Comparison of ENCODE assay signal across 11 cellular contexts in the genomic region with DNA sequence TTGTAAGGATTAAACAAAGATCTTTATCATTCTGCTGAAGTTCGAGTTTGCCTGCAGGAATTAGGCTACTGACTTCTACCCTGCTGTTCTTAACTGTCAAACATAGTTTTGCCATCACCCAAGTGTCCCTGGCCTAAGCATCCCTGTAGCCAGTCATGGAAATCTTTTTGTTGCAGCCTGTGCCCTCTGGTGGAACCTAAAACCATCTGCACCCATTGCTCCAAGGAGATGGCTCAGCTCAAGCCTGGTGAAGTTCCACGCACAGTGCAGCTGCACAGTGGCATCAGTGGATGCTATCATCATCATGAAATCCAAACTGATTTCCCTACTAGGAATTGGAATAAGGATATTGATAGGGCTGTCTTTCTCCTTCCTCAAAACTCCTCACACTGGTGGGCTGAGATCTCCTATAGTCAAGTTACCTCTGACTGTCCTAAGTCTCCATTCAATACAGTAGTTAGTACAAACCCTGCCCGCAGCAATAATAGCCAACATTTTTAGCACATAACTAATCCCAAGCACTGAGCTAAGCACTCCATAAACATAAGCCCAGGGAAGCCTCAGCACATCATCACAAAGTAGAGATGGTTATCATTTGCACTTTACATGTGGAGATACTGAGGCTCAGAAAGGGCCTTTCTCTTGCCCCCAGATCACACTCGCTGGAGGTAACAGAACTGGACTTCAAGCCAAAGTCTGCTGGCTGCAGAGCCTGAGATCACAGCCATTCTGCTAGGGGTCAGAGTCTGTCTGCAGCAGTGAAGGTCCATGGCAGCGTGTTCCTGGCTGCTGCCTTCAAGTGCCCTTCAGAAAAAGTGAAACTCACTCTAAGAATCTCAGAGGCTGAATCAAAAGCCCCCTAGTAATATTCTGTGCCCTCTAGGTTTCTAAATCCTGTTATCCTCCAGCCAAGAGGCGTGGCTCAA.
DNase-seq lines count a peak whose midpoint lies in the region; ATAC-seq and TF ChIP-seq lines count a peak whose summit lies in the region.
"Had no signal": no experiment of that assay in that cellular context is flagged by ENCODE, and none has a peak within 500 bp of the region (broad histone marks: within the 10 kb centered on the region; RNA-seq: fewer than 3 reads in every experiment).

No MANE protein-coding gene starts in this region.

- no peak overlapping the region for H2AFZ ChIP-seq in KMS-11 (ENCODE audit: low read depth)

- no peaks in the 10 kb centered on the region for H3K79me2 ChIP-seq in KMS-11 (ENCODE audit: insufficient read depth, low read depth)

- DNase-seq in WERI-Rb-1 (no peak), kidney epithelial cell (ENCODE audit: low read depth) (no peak), NCI-H1105 (lab: John Stamatoyannopoulos, UW) (no peak)
- DNase-seq: CD4-positive, CD25-positive, alpha-beta regulatory T cell; effector CD8-positive, alpha-beta T cell; NK-92 treated with Interleukin-12 subunit alpha and Interleukin-12 subunit beta, amount 100 ng/mL, for 24 hours had no signal

- H3K9me3 ChIP-seq in WERI-Rb-1 (ENCODE audit: severe bottlenecking): peaks cover 4% of the 10 kb centered on the region

- no peaks in the 10 kb centered on the region for H4K20me1 ChIP-seq in KMS-11 (ENCODE audit: insufficient read depth)

- ATAC-seq in GM18907 (IDR thresholded peaks at IDR 0.05; ENCODE audit: unreplicated experiment) (no peak), HG02970 (IDR thresholded peaks at IDR 0.05; ENCODE audit: low FRiP score, unreplicated experiment) (no peak), HG02588 (IDR thresholded peaks at IDR 0.05; ENCODE audit: unreplicated experiment) (no peak)

- H3K9ac ChIP-seq in KMS-11: no peak overlapping the region

- no peaks in the 10 kb centered on the region for H3K27me3 ChIP-seq in KMS-11 (ENCODE audit: insufficient read depth, low read depth)
- peaks cover 77% of the 10 kb centered on the region for H3K27me3 ChIP-seq in WERI-Rb-1 (ENCODE audit: insufficient read depth, low read depth, severe bottlenecking)
- no peaks in the 10 kb centered on the region for H3K27me3 ChIP-seq in kidney epithelial cell (ENCODE audit: control insufficient read depth, insufficient read depth, low read length)

- peak; percentile 51 for TF ChIP-seq CTCF in 22Rv1 (IDR thresholded peaks at IDR 0.05)
- TF ChIP-seq CTCF in KMS-11 (conservative IDR thresholded peaks at IDR 0.05; ENCODE audit: low read depth, low read length): peak; percentile 70
- 0 out of 2 replicates have a peak, but pooled peaks have one; percentile 18 for TF ChIP-seq CTCF in WERI-Rb-1 (IDR thresholded peaks at IDR 0.05; ENCODE audit: low read depth, low read length)
- TF ChIP-seq CTCF in kidney epithelial cell (IDR thresholded peaks at IDR 0.05; ENCODE audit: insufficient read depth, low read length, poor library complexity, severe bottlenecking): peak; percentile 35

- no peak overlapping the region for H3K4me2 ChIP-seq in KMS-11

- no peaks in the 10 kb centered on the region for H3K4me1 ChIP-seq in KMS-11 (ENCODE audit: low read depth, poor library complexity, severe bottlenecking)

- no peak overlapping the region for H3K27ac ChIP-seq in 22Rv1
- no peak overlapping the region for H3K27ac ChIP-seq in KMS-11
- no peak overlapping the region for H3K27ac ChIP-seq in WERI-Rb-1

- H3K36me3 ChIP-seq in KMS-11 (ENCODE audit: insufficient read depth) (no peaks in the 10 kb centered on the region), WERI-Rb-1 (no peaks in the 10 kb centered on the region), kidney epithelial cell (ENCODE audit: control insufficient read depth, insufficient read depth, low read length) (no peaks in the 10 kb centered on the region)

- H3K4me3 ChIP-seq in KMS-11 (IDR thresholded peaks at IDR 0.05; ENCODE audit: insufficient read depth, low read depth, low read length): no peak overlapping the region
- H3K4me3 ChIP-seq in WERI-Rb-1 (ENCODE audit: low read depth, low read length): no peak overlapping the region
- H3K4me3 ChIP-seq in kidney epithelial cell (ENCODE audit: low read depth, low read length): no peak overlapping the region

Comparison
In these comparisons a context has a peak if more than half of its experiments do, and no peak if none do; other contexts are left out.
1. CTCF ChIP-seq: peak in every context shown above with its lines; median percentile 70 in KMS-11; 51 in 22Rv1; 35 in kidney epithelial cell; 18 in WERI-Rb-1.